In the genomic region with DNA sequence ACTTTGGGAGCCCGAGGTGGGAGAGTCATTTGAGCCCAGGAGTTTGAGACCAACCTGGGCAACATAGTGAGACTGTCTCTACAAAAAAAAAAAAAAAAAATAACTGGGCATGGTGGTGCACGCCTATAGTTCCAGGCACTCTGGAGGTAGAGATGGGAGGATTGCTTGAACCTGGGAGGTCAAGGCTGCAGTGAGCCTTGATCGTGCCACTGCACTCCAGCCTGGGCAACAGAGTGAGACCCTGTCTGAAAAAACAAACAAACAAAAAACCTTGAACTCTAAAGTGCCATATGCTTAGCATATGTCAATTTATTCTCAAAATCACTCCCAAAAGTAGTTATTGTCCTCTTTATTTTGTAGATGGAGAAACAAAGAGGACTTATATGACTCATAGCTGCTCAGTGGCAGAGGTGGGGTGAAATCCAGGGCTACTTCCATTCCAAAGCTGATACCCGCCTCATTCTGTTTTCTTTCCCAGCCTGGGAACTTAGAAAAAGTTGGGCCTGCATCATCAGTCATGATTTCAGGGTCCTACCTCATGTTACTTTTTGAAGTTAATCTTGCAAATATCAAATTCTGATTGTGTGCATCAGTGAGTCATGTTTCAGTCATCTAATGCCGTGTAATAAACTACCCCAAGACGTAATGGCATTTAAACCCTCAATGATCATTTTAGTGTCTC, we compare ENCODE assay signal across 1 cellular context.
TF ChIP-seq lines count a peak whose summit lies in the region.

No MANE protein-coding gene starts in this region.

TF ChIP-seq in HCT116, 20 proteins besides CTCF, POLR2A, EP300 and RAD21 (continued from another document):
- TF ChIP-seq, protein P1, sequence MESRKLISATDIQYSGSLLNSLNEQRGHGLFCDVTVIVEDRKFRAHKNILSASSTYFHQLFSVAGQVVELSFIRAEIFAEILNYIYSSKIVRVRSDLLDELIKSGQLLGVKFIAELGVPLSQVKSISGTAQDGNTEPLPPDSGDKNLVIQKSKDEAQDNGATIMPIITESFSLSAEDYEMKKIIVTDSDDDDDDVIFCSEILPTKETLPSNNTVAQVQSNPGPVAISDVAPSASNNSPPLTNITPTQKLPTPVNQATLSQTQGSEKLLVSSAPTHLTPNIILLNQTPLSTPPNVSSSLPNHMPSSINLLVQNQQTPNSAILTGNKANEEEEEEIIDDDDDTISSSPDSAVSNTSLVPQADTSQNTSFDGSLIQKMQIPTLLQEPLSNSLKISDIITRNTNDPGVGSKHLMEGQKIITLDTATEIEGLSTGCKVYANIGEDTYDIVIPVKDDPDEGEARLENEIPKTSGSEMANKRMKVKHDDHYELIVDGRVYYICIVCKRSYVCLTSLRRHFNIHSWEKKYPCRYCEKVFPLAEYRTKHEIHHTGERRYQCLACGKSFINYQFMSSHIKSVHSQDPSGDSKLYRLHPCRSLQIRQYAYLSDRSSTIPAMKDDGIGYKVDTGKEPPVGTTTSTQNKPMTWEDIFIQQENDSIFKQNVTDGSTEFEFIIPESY (IDR thresholded peaks at IDR 0.05; ENCODE audit: extremely low read depth, insufficient replicate concordance, low read length), result no peak
- TF ChIP-seq FOSL1 (IDR thresholded peaks at IDR 0.05; ENCODE audit: low read depth), result peak; percentile 70
- TF ChIP-seq, protein P2, sequence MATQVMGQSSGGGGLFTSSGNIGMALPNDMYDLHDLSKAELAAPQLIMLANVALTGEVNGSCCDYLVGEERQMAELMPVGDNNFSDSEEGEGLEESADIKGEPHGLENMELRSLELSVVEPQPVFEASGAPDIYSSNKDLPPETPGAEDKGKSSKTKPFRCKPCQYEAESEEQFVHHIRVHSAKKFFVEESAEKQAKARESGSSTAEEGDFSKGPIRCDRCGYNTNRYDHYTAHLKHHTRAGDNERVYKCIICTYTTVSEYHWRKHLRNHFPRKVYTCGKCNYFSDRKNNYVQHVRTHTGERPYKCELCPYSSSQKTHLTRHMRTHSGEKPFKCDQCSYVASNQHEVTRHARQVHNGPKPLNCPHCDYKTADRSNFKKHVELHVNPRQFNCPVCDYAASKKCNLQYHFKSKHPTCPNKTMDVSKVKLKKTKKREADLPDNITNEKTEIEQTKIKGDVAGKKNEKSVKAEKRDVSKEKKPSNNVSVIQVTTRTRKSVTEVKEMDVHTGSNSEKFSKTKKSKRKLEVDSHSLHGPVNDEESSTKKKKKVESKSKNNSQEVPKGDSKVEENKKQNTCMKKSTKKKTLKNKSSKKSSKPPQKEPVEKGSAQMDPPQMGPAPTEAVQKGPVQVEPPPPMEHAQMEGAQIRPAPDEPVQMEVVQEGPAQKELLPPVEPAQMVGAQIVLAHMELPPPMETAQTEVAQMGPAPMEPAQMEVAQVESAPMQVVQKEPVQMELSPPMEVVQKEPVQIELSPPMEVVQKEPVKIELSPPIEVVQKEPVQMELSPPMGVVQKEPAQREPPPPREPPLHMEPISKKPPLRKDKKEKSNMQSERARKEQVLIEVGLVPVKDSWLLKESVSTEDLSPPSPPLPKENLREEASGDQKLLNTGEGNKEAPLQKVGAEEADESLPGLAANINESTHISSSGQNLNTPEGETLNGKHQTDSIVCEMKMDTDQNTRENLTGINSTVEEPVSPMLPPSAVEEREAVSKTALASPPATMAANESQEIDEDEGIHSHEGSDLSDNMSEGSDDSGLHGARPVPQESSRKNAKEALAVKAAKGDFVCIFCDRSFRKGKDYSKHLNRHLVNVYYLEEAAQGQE (IDR thresholded peaks at IDR 0.05; ENCODE audit: low read depth), result no peak
TF ChIP-seq in HCT116: peak in this region for 3.
